1 cellular context compared by ENCODE assay signal in the genomic region with DNA sequence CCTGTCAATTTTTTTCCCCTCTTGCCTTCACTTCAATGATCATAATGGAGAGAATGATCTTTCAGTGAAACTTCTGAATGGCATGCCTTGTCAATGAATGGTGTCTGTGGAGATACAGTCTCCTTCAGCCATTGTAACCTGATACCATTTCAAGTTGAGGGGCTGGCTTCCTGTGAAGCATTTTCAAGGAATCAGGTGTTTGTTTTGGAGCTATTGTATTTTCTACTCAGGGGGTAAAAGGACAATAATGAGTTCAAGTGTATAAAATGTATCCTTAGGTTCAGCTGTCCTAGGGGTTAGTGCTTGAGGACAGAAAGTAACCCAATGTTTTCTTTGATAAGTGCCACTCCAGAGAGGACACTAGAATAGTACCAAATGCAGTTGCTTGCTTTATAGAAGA.
TF ChIP-seq lines count a peak whose summit lies in the region.

No MANE protein-coding gene starts in this region.

TF ChIP-seq in GM23338, 12 proteins besides CTCF, POLR2A, EP300 and RAD21 (continued from another document):
- TF ChIP-seq, protein P1, sequence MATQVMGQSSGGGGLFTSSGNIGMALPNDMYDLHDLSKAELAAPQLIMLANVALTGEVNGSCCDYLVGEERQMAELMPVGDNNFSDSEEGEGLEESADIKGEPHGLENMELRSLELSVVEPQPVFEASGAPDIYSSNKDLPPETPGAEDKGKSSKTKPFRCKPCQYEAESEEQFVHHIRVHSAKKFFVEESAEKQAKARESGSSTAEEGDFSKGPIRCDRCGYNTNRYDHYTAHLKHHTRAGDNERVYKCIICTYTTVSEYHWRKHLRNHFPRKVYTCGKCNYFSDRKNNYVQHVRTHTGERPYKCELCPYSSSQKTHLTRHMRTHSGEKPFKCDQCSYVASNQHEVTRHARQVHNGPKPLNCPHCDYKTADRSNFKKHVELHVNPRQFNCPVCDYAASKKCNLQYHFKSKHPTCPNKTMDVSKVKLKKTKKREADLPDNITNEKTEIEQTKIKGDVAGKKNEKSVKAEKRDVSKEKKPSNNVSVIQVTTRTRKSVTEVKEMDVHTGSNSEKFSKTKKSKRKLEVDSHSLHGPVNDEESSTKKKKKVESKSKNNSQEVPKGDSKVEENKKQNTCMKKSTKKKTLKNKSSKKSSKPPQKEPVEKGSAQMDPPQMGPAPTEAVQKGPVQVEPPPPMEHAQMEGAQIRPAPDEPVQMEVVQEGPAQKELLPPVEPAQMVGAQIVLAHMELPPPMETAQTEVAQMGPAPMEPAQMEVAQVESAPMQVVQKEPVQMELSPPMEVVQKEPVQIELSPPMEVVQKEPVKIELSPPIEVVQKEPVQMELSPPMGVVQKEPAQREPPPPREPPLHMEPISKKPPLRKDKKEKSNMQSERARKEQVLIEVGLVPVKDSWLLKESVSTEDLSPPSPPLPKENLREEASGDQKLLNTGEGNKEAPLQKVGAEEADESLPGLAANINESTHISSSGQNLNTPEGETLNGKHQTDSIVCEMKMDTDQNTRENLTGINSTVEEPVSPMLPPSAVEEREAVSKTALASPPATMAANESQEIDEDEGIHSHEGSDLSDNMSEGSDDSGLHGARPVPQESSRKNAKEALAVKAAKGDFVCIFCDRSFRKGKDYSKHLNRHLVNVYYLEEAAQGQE (IDR thresholded peaks at IDR 0.05; ENCODE audit: unreplicated experiment): no peak
- TF ChIP-seq STAT1 (IDR thresholded peaks at IDR 0.05; ENCODE audit: unreplicated experiment) (no peak), ZNF462 (CRISPR knock-in tag; IDR thresholded peaks at IDR 0.05) (no peak)
TF ChIP-seq in GM23338: peak in this region for 0.
